In the genomic region with DNA sequence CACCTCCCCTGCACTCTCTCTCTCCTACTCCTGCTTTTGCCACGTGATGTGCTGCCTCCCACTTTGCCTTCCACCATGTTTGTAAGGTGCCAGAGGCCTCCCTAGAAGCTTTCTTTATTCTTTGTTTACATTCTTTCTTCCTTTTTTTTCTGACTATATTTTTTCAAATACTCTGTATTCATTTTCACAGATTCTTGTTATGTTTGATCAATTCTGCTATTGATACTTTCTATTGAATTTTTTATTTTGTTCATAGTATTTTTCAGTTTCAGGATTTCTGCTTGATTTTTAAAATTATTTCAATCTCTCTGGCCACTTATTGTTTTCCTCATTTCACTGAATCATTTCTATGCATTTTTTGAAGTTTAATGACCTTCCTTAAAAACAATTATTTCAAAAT, we compare ENCODE assay signal across 7 cellular contexts.
"Had no signal": no experiment of that assay in that cellular context is flagged by ENCODE, and none has a peak within 500 bp of the region (broad histone marks: within the 10 kb centered on the region; RNA-seq: fewer than 3 reads in every experiment).

No MANE protein-coding gene starts in this region.

- H2AFZ ChIP-seq: GM23248 had no signal

- H3K9me3 ChIP-seq: HAP-1 had no signal

- H3K27ac ChIP-seq: GM23248, HL-60 had no signal

- H3K4me3 ChIP-seq: GM23248, HAP-1 had no signal

- H3K9ac ChIP-seq: GM23248 had no signal

- DNase-seq: GM23248, GOT3, H7, IMR-90, KG1 had no signal

- H3K36me3 ChIP-seq: HAP-1 had no signal

- H3K4me1 ChIP-seq: HAP-1 had no signal
